35 cellular contexts compared by ENCODE assay signal in the genomic region with DNA sequence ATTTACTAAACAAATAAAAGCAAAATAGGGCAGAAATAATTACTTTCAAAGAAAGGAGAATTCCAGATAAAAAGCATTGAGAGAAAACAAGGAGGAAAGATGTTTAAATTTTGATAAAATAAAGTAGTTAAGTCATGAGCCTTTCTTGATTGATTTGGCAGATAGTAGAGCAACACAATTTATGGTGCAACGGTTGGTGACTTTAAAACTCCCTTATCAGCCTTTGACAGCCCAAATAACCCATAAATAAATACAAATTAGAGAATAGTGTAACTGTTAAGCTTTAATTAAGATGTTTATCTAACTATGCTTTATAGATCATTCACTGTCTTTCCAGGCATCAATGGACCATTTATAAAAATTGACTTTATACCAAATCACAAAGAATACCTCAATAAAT.
"Had no signal": no experiment of that assay in that cellular context is flagged by ENCODE, and none has a peak within 500 bp of the region (broad histone marks: within the 10 kb centered on the region; RNA-seq: fewer than 3 reads in every experiment).

No MANE protein-coding gene starts in this region.

- H3K4me1 ChIP-seq: adrenal gland, breast epithelium, colonic mucosa had no signal

- FAIRE-seq: astrocyte, TTC549 had no signal

- ATAC-seq: activated CD4-positive, alpha-beta T cell treated with anti-CD3 and anti-CD28 coated beads for 36 hours; activated CD4-positive, CD25-positive, alpha-beta regulatory T cell treated with anti-CD3 and anti-CD28 coated beads, Interleukin-2, amount 50 U/mL, for 24 hours; activated CD8-positive, alpha-beta memory T cell treated with anti-CD3 and anti-CD28 coated beads, Interleukin-2, amount 10 ng/mL, durations not matched to agents 7 days and 5 days; activated CD8-positive, alpha-beta T cell treated with anti-CD3 and anti-CD28 coated beads, Interleukin-2, amount 10 ng/mL, durations not matched to agents 7 days and 5 days; activated naive CD4-positive, alpha-beta T cell treated with anti-CD3 and anti-CD28 coated beads, Interleukin-2, amount 50 U/mL, for 72 hours; body of pancreas; WTC11 had no signal

- H3K9me3 ChIP-seq: adrenal gland, body of pancreas, breast epithelium, colonic mucosa had no signal

- H3K4me3 ChIP-seq: adrenal gland, body of pancreas, breast epithelium, colonic mucosa had no signal

- H3K36me3 ChIP-seq: adrenal gland, brain microvascular endothelial cell, breast epithelium, colonic mucosa, WERI-Rb-1 had no signal

- H3K27me3 ChIP-seq: adrenal gland, body of pancreas, brain microvascular endothelial cell, breast epithelium, colonic mucosa had no signal

- H3K27ac ChIP-seq: adrenal gland, body of pancreas, brain microvascular endothelial cell, breast epithelium, colonic mucosa, WERI-Rb-1 had no signal

- DNase-seq: activated CD4-positive, alpha-beta memory T cell treated with anti-CD3 and anti-CD28 coated beads, Interleukin-2, amount 10 ng/mL, durations not matched to agents 7 days and 5 days; activated CD4-positive, alpha-beta T cell treated with anti-CD3 and anti-CD28 coated beads for 1 hour; activated CD4-positive, alpha-beta T cell treated with anti-CD3 and anti-CD28 coated beads for 36 hours; activated CD4-positive, alpha-beta T cell treated with anti-CD3 and anti-CD28 coated beads for 48 hours; activated CD4-positive, alpha-beta T cell treated with anti-CD3 and anti-CD28 coated beads, Interleukin-2, amount 10 ng/mL, durations not matched to agents 7 days and 5 days; activated CD4-positive, alpha-beta T cell treated with anti-CD3 and anti-CD28 coated beads, Interleukin-2, amount 50 U/mL, for 48 hours; activated CD4-positive, CD25-positive, alpha-beta regulatory T cell; activated CD8-positive, alpha-beta memory T cell treated with anti-CD3 and anti-CD28 coated beads for 24 hours; activated CD8-positive, alpha-beta memory T cell treated with anti-CD3 and anti-CD28 coated beads, Interleukin-2, amount 10 ng/mL, durations not matched to agents 7 days and 5 days; activated CD8-positive, alpha-beta memory T cell treated with anti-CD3 and anti-CD28 coated beads, Interleukin-2, amount 50 U/mL, for 48 hours; activated CD8-positive, alpha-beta T cell treated with anti-CD3 and anti-CD28 coated beads, Interleukin-2, amount 10 ng/mL, durations not matched to agents 7 days and 5 days; activated effector memory CD4-positive, alpha-beta T cell treated with Interleukin-2 at 50 U/mL for 16 hours; activated gamma-delta T cell; activated naive CD4-positive, alpha-beta T cell treated with anti-CD3 and anti-CD28 coated beads for 36 hours; activated naive CD4-positive, alpha-beta T cell treated with anti-CD3 and anti-CD28 coated beads, Interleukin-2, amount 50 U/mL, for 16 hours; activated naive CD8-positive, alpha-beta T cell treated with anti-CD3 and anti-CD28 coated beads for 36 hours; activated T-cell treated with anti-CD3 and anti-CD28 coated beads, Interleukin-2, amount 50 U/mL, for 24 hours; activated T-cell treated with anti-CD3 and anti-CD28 coated beads, Interleukin-2, amount 50 U/mL, for 48 hours; adrenal gland; amniotic stem cell; aorta; body of pancreas; brain microvascular endothelial cell; central memory CD4-positive, alpha-beta T cell; colonic mucosa; T-helper 1 cell; T-helper 2 cell; T-helper 9 cell; WERI-Rb-1 had no signal
